ENCODE assay signal across 11 cellular contexts in genomic region chr10:110691139-110691538, GRCh38. TPM values are rescaled to one million over a fixed set of nuclear protein-coding genes. Genes with fewer than 3 reads are reported as not detected.
"Had no signal": no experiment of that assay in that cellular context is flagged by ENCODE, and none has a peak within 500 bp of the region (broad histone marks: within the 10 kb centered on the region; RNA-seq: fewer than 3 reads in every experiment).

No MANE protein-coding gene starts in this region.

- DNase-seq: GM23248, GOT3, H7, HFFc6, KBM-7 had no signal

- H3K36me3 ChIP-seq: HAP-1 had no signal

- FAIRE-seq: HepG2 had no signal

- H3K4me1 ChIP-seq: HAP-1 had no signal

- H3K4me2 ChIP-seq: KMS-11 had no signal

- H3K4me3 ChIP-seq: GM23248, HAP-1 had no signal

- H2AFZ ChIP-seq: GM23248 had no signal

- ATAC-seq: HCT116, HepG2 had no signal

- H3K9ac ChIP-seq: GM23248, KMS-11 had no signal

- H3K9me3 ChIP-seq: HAP-1 had no signal

- H3K27ac ChIP-seq: GM23248, HL-60, KMS-11 had no signal

RNA-seq across cellular contexts. Expression of gene RBM20, which starts 47.0 kb away (rescaled TPM):
- total RNA-seq: GM23248, HFFc6 had no signal
- polyA plus RNA-seq: GM23248, IgD-negative memory B cell had no signal
